Comparison of ENCODE assay signal across 1 cellular context in genomic region chr2:119366649-119367471, GRCh38.
A peak's percentile ranks its signal among the peaks of the same experiment; 100 is the strongest.
TF ChIP-seq lines count a peak whose summit lies in the region.

TSS of gene C2orf76 (minus strand) at chr2:119366834. CDS start at chr2:119339959, 26,875 bp downstream.
TSS of gene DBI (plus strand) at chr2:119366977. CDS start at chr2:119367052, 75 bp downstream.

TF ChIP-seq in K562, 482 proteins besides CTCF, POLR2A, EP300 and RAD21 (continued from another document and continues in another):
- TF ChIP-seq ZNF280A (IDR thresholded peaks at IDR 0.05; ENCODE audit: low read depth, partially characterized antibody) (no peak), KLF16 (IDR thresholded peaks at IDR 0.05) (no peak), ZFP36 (IDR thresholded peaks at IDR 0.05; ENCODE audit: low read depth, low read length, partially characterized antibody) (no peak), XRCC4 (IDR thresholded peaks at IDR 0.05; ENCODE audit: extremely low read depth, insufficient read depth, insufficient read length) (no peak), BRD4 (IDR thresholded peaks at IDR 0.05) (no peak), THAP12 (CRISPR knock-in tag; IDR thresholded peaks at IDR 0.05) (no peak), NFATC3 (IDR thresholded peaks at IDR 0.05) (no peak), TAF7 (tag; IDR thresholded peaks at IDR 0.05) (no peak), JUNB (CRISPR knock-in tag; conservative IDR thresholded peaks at IDR 0.05) (no peak), TSC22D4 (tag; IDR thresholded peaks at IDR 0.05) (no peak), HMBOX1 (IDR thresholded peaks at IDR 0.05) (no peak), BCLAF1 (IDR thresholded peaks at IDR 0.05; ENCODE audit: borderline replicate concordance in 1 of 2, control insufficient read depth in 1 of 2, low read depth in 2 of 2, low read length in 1 of 2) (no peak), STAT5A (IDR thresholded peaks at IDR 0.05; ENCODE audit: borderline replicate concordance, low read length) (no peak), HNRNPK (IDR thresholded peaks at IDR 0.05; ENCODE audit: low read depth, low read length, poor library complexity, severe bottlenecking) (no peak), RNF219 (CRISPR knock-in tag; IDR thresholded peaks at IDR 0.05) (no peak), ZNF589 (CRISPR knock-in tag; IDR thresholded peaks at IDR 0.05; ENCODE audit: low read depth) (no peak), DACH1 (IDR thresholded peaks at IDR 0.05; ENCODE audit: partially characterized antibody) (peak; percentile 85), ATF3 (IDR thresholded peaks at IDR 0.05) (peak; percentile 79), ATF3 (CRISPR knock-in tag; conservative IDR thresholded peaks at IDR 0.05) (no peak), HES1 (IDR thresholded peaks at IDR 0.05; ENCODE audit: low read depth) (no peak), ZC3H4 (CRISPR knock-in tag; IDR thresholded peaks at IDR 0.05; ENCODE audit: borderline replicate concordance) (no peak), CGGBP1 (CRISPR knock-in tag; IDR thresholded peaks at IDR 0.05) (no peak), OTX1 (CRISPR knock-in tag; IDR thresholded peaks at IDR 0.05) (no peak), RBM34 (IDR thresholded peaks at IDR 0.05; ENCODE audit: borderline replicate concordance, insufficient read depth, low read length) (no peak), KLF6 (CRISPR knock-in tag; IDR thresholded peaks at IDR 0.05; ENCODE audit: borderline replicate concordance) (peak; percentile 35; the same call in 1 of the 2 replicates), E2F1 (CRISPR knock-in tag; IDR thresholded peaks at IDR 0.05) (no peak), GATA2 (CRISPR knock-in tag; IDR thresholded peaks at IDR 0.05) (peak; percentile 83; the same call in 1 of the 2 replicates), ZNF436 (CRISPR knock-in tag; IDR thresholded peaks at IDR 0.05) (no peak), USF1 (CRISPR knock-in tag; IDR thresholded peaks at IDR 0.05) (peak; percentile 96), ZHX1 (conservative IDR thresholded peaks at IDR 0.05; ENCODE audit: low read length) (no peak), JUND (IDR thresholded peaks at IDR 0.05; ENCODE audit: borderline replicate concordance, low read depth, low read length) (peak; percentile 62; the same call in 1 of the 2 replicates), JUND (tag; IDR thresholded peaks at IDR 0.05; ENCODE audit: borderline replicate concordance, low read depth, low read length) (no peak; the same call in 2 of the 3 replicates), THRB (CRISPR knock-in tag; conservative IDR thresholded peaks at IDR 0.05) (no peak), NR3C1 (CRISPR knock-in tag; IDR thresholded peaks at IDR 0.05) (no peak), SREBF1 (IDR thresholded peaks at IDR 0.05; ENCODE audit: borderline replicate concordance, low read depth, low read length) (peak; percentile 84), RCOR1 (IDR thresholded peaks at IDR 0.05; ENCODE audit: borderline replicate concordance in 1 of 2, low read depth in 2 of 2, low read length in 2 of 2) (peak in 1 of 2 experiments; percentile 79; a peak in 1 of 4 replicates), RBM14 (IDR thresholded peaks at IDR 0.05; ENCODE audit: borderline replicate concordance, insufficient read depth, low read depth, low read length) (no peak), ZNF512 (tag; IDR thresholded peaks at IDR 0.05) (no peak), RFX1 (IDR thresholded peaks at IDR 0.05) (no peak), CBX5 (IDR thresholded peaks at IDR 0.05; ENCODE audit: borderline replicate concordance, low read depth) (no peak), HNRNPUL1 (IDR thresholded peaks at IDR 0.05; ENCODE audit: low read length) (no peak)
